ENCODE assay signal across 9 cellular contexts in genomic region chr3:161423911-161424522, GRCh38. TPM values are rescaled to one million over a fixed set of nuclear protein-coding genes. Genes with fewer than 3 reads are reported as not detected.
DNase-seq lines count a peak whose midpoint lies in the region; ATAC-seq, FAIRE-seq and TF ChIP-seq lines count a peak whose summit lies in the region.
"Had no signal": no experiment of that assay in that cellular context is flagged by ENCODE, and none has a peak within 500 bp of the region (broad histone marks: within the 10 kb centered on the region; RNA-seq: fewer than 3 reads in every experiment).

No MANE protein-coding gene starts in this region.

- H3K27me3 Mint-ChIP-seq in T-cell: peaks cover 0 to 3% of the 10 kb centered on the region in 2 donors

- no peak overlapping the region for H3K9ac ChIP-seq in adipocyte (ENCODE audit: low read length)

- no peaks in the 10 kb centered on the region for H3K36me3 Mint-ChIP-seq in T-cell

- no peak overlapping the region for H3K27ac ChIP-seq in tibial artery
- H3K27ac ChIP-seq: SJCRH30 had no signal

- peak; percentile 29 for DNase-seq in DMS53 treated with DMSO at 0.1 percent for 48 hours (lab: John Stamatoyannopoulos, UW; ENCODE audit: unreplicated experiment)
- DNase-seq in H54 (ENCODE audit: insufficient read length, low spot score): no peak
- DNase-seq in NCI-H146 treated with DMSO at 0.1 percent for 48 hours (lab: John Stamatoyannopoulos, UW; ENCODE audit: unreplicated experiment): peak; percentile 52
- DNase-seq in adipocyte (ENCODE audit: low read depth): peak; percentile 80
- DNase-seq in hepatic stellate cell (ENCODE audit: low spot score): peak; percentile 25
- DNase-seq in tibial artery: no peak
- DNase-seq in posterior cingulate gyrus: no peak
- no peak for DNase-seq in T-cell

- H3K27me3 ChIP-seq in adipocyte (replicated peaks; ENCODE audit: control insufficient read depth, insufficient read depth, low read length): no peaks in the 10 kb centered on the region
- no peaks in the 10 kb centered on the region for H3K27me3 ChIP-seq in tibial artery
- H3K27me3 ChIP-seq: SJCRH30 had no signal

- H3K9me3 Mint-ChIP-seq in T-cell: no peaks in the 10 kb centered on the region

- CTCF ChIA-PET in T-cell (lab: Charles Lee): interaction anchor here (0.7 to 4.4 kb wide), 8 partner anchors 15 to 736 kb away, joined by 3 to 23 read pairs (median 4); no protein-coding TSS in a partner anchor

- FAIRE-seq in H54 (lab: Jason Lieb, UNC): peak; percentile 82

- ATAC-seq in T-cell (replicated peaks in 1 of 4): no peak

- TF ChIP-seq POLR2A in H54 (IDR thresholded peaks at IDR 0.05; ENCODE audit: low read depth, low read length): no peak

- H3K36me3 ChIP-seq in adipocyte (ENCODE audit: control insufficient read depth, insufficient read depth, low read length, severe bottlenecking) (no peaks in the 10 kb centered on the region), tibial artery (no peaks in the 10 kb centered on the region)
- H3K36me3 ChIP-seq: SJCRH30 had no signal

- no peak overlapping the region for H3K27ac Mint-ChIP-seq in T-cell

- intact Hi-C loops in tibial artery (cut with DNase I; ENCODE audit: low total_unique reads) (loop anchor here (5.0 kb wide), 1 partner anchor 152 kb away; no protein-coding TSS in a partner anchor), posterior cingulate gyrus (cut with DNase I) (loop anchor here (1.0 to 10.0 kb wide), 3 partner anchors 151 to 717 kb away; no protein-coding TSS in a partner anchor)

- H3K4me3 ChIP-seq in adipocyte (ENCODE audit: low read length) (no peak overlapping the region), tibial artery (no peak overlapping the region)
- H3K4me3 ChIP-seq: SJCRH30 had no signal

- peak; percentile 70 to 80 for TF ChIP-seq CTCF in tibial artery (IDR thresholded peaks at IDR 0.05)

- peaks cover 4 to 8% (median 5%) of the 10 kb centered on the region in 3 donors for H3K4me1 Mint-ChIP-seq in T-cell

- H3K4me1 ChIP-seq in adipocyte (ENCODE audit: control insufficient read depth, insufficient read depth, low read length): no peaks in the 10 kb centered on the region
- H3K4me1 ChIP-seq in tibial artery: no peaks in the 10 kb centered on the region

- H3K4me3 Mint-ChIP-seq in T-cell: no peak overlapping the region

- POLR2A ChIA-PET in T-cell (lab: Charles Lee): no interaction called here

- H3K9me3 ChIP-seq in adipocyte (ENCODE audit: control insufficient read depth, low read length): no peaks in the 10 kb centered on the region
- H3K9me3 ChIP-seq in tibial artery: no peaks in the 10 kb centered on the region
- H3K9me3 ChIP-seq: SJCRH30 had no signal

RNA-seq across cellular contexts. Expression of gene SPTSSB, which starts 52.7 kb away (rescaled TPM):
- total RNA-seq in T-cell: 1 to 10 TPM in 1 of 5 donors, under 1 TPM in 4; 0.12 to 2.3 (median 0.56) TPM

Comparison
In these comparisons a context has a peak if more than half of its experiments do, and no peak if none do; other contexts are left out.
1. DNase-seq: peak in DMS53 treated with DMSO at 0.1 percent for 48 hours (single experiment), NCI-H146 treated with DMSO at 0.1 percent for 48 hours (single experiment), adipocyte (single experiment) and hepatic stellate cell (single experiment); none in H54 (single experiment), tibial artery (0 of 2), posterior cingulate gyrus (0 of 10) and T-cell (0 of 34).